In genomic region chr10:44963772-44964633, GRCh38 we compare ENCODE assay signal across 1 cellular context.
TF ChIP-seq lines count a peak whose summit lies in the region.

No MANE protein-coding gene starts in this region.

TF ChIP-seq in HepG2, 621 proteins besides CTCF, POLR2A, EP300 and RAD21 (continued from another document and continues in another):
- TF ChIP-seq, protein P1, sequence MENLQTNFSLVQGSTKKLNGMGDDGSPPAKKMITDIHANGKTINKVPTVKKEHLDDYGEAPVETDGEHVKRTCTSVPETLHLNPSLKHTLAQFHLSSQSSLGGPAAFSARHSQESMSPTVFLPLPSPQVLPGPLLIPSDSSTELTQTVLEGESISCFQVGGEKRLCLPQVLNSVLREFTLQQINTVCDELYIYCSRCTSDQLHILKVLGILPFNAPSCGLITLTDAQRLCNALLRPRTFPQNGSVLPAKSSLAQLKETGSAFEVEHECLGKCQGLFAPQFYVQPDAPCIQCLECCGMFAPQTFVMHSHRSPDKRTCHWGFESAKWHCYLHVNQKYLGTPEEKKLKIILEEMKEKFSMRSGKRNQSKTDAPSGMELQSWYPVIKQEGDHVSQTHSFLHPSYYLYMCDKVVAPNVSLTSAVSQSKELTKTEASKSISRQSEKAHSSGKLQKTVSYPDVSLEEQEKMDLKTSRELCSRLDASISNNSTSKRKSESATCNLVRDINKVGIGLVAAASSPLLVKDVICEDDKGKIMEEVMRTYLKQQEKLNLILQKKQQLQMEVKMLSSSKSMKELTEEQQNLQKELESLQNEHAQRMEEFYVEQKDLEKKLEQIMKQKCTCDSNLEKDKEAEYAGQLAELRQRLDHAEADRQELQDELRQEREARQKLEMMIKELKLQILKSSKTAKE (CRISPR knock-in tag; IDR thresholded peaks at IDR 0.05; ENCODE audit: borderline replicate concordance), result peak; percentile 79; the same call in 1 of the 2 replicates
- TF ChIP-seq, protein P2, sequence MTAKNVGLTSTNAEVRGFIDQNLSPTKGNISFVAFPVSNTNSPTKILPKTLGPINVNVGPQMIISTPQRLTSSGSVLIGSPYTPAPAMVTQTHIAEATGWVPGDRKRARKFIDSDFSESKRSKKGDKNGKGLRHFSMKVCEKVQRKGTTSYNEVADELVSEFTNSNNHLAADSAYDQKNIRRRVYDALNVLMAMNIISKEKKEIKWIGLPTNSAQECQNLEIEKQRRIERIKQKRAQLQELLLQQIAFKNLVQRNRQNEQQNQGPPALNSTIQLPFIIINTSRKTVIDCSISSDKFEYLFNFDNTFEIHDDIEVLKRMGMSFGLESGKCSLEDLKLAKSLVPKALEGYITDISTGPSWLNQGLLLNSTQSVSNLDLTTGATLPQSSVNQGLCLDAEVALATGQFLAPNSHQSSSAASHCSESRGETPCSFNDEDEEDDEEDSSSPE (CRISPR knock-in tag; IDR thresholded peaks at IDR 0.05), result no peak
- TF ChIP-seq ZNF281 (CRISPR knock-in tag; IDR thresholded peaks at IDR 0.05; ENCODE audit: borderline replicate concordance) (peak; percentile 97), ZNF337 (CRISPR knock-in tag; IDR thresholded peaks at IDR 0.05; ENCODE audit: borderline replicate concordance, low read depth) (0 out of 2 replicates have a peak, but pooled peaks have one; percentile 56), RCOR2 (CRISPR knock-in tag; IDR thresholded peaks at IDR 0.05) (0 out of 2 replicates have a peak, but pooled peaks have one; percentile 32), ZNF556 (CRISPR knock-in tag; IDR thresholded peaks at IDR 0.05; ENCODE audit: borderline replicate concordance) (peak; percentile 12; the same call in 1 of the 2 replicates), MBNL3 (CRISPR knock-in tag; conservative IDR thresholded peaks at IDR 0.05) (no peak), ZNF292 (CRISPR knock-in tag; IDR thresholded peaks at IDR 0.05; ENCODE audit: borderline replicate concordance, low read depth) (peak; percentile 93), NFKB2 (CRISPR knock-in tag; IDR thresholded peaks at IDR 0.05; ENCODE audit: borderline replicate concordance) (peak; percentile 37; the same call in 1 of the 2 replicates), RFXANK (CRISPR knock-in tag; IDR thresholded peaks at IDR 0.05) (no peak), KDM3A (CRISPR knock-in tag; IDR thresholded peaks at IDR 0.05; ENCODE audit: low read depth) (0 out of 2 replicates have a peak, but pooled peaks have one; percentile 38), GABPB1 (CRISPR knock-in tag; IDR thresholded peaks at IDR 0.05) (0 out of 2 replicates have a peak, but pooled peaks have one; percentile 27), THAP11 (CRISPR knock-in tag; IDR thresholded peaks at IDR 0.05) (0 out of 2 replicates have a peak, but pooled peaks have one; percentile 34), GTF3A (CRISPR knock-in tag; conservative IDR thresholded peaks at IDR 0.05) (no peak), ZNF468 (CRISPR knock-in tag; IDR thresholded peaks at IDR 0.05) (no peak), ZNF350 (CRISPR knock-in tag; IDR thresholded peaks at IDR 0.05; ENCODE audit: borderline replicate concordance, low read depth) (peak; percentile 36; the same call in 1 of the 2 replicates), TBL1XR1 (IDR thresholded peaks at IDR 0.05; ENCODE audit: borderline replicate concordance, low read length, partially characterized antibody) (peak; percentile 40), DMAP1 (CRISPR knock-in tag; IDR thresholded peaks at IDR 0.05) (peak; percentile 63; the same call in 1 of the 2 replicates), HIVEP1 (CRISPR knock-in tag; IDR thresholded peaks at IDR 0.05) (0 out of 2 replicates have a peak, but pooled peaks have one; percentile 32), HDAC2 (CRISPR knock-in tag; IDR thresholded peaks at IDR 0.05) (peak; percentile 79), ZNF232 (CRISPR knock-in tag; IDR thresholded peaks at IDR 0.05; ENCODE audit: borderline replicate concordance) (0 out of 2 replicates have a peak, but pooled peaks have one; percentile 43), ZBTB39 (CRISPR knock-in tag; IDR thresholded peaks at IDR 0.05) (0 out of 2 replicates have a peak, but pooled peaks have one; percentile 42), PHF21A (CRISPR knock-in tag; IDR thresholded peaks at IDR 0.05) (peak; percentile 95), PRDM10 (CRISPR knock-in tag; IDR thresholded peaks at IDR 0.05; ENCODE audit: low read depth) (no peak), ZNF234 (CRISPR knock-in tag; conservative IDR thresholded peaks at IDR 0.05) (no peak), CREM (IDR thresholded peaks at IDR 0.05) (peak; percentile 18; the same call in 1 of the 2 replicates), CREM (CRISPR knock-in tag; IDR thresholded peaks at IDR 0.05) (no peak)
- TF ChIP-seq, protein P3, sequence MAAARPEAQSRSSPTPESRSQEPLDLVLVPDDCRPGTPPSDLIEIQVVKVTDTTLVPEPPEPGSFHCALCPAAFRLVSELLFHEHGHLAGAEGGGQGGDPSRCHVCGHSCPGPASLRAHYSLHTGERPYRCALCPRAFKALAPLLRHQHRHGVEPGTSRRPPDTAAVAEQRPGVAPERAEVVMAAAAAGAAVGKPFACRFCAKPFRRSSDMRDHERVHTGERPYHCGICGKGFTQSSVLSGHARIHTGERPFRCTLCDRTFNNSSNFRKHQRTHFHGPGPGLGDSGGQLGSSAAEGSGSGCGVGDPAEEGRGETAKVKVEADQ (CRISPR knock-in tag; IDR thresholded peaks at IDR 0.05; ENCODE audit: borderline replicate concordance), result 0 out of 2 replicates have a peak, but pooled peaks have one; percentile 12
- TF ChIP-seq, protein P4, sequence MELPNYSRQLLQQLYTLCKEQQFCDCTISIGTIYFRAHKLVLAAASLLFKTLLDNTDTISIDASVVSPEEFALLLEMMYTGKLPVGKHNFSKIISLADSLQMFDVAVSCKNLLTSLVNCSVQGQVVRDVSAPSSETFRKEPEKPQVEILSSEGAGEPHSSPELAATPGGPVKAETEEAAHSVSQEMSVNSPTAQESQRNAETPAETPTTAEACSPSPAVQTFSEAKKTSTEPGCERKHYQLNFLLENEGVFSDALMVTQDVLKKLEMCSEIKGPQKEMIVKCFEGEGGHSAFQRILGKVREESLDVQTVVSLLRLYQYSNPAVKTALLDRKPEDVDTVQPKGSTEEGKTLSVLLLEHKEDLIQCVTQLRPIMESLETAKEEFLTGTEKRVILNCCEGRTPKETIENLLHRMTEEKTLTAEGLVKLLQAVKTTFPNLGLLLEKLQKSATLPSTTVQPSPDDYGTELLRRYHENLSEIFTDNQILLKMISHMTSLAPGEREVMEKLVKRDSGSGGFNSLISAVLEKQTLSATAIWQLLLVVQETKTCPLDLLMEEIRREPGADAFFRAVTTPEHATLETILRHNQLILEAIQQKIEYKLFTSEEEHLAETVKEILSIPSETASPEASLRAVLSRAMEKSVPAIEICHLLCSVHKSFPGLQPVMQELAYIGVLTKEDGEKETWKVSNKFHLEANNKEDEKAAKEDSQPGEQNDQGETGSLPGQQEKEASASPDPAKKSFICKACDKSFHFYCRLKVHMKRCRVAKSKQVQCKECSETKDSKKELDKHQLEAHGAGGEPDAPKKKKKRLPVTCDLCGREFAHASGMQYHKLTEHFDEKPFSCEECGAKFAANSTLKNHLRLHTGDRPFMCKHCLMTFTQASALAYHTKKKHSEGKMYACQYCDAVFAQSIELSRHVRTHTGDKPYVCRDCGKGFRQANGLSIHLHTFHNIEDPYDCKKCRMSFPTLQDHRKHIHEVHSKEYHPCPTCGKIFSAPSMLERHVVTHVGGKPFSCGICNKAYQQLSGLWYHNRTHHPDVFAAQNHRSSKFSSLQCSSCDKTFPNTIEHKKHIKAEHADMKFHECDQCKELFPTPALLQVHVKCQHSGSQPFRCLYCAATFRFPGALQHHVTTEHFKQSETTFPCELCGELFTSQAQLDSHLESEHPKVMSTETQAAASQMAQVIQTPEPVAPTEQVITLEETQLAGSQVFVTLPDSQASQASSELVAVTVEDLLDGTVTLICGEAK (IDR thresholded peaks at IDR 0.05), result no peak
- TF ChIP-seq, protein P4 (CRISPR knock-in tag; IDR thresholded peaks at IDR 0.05), result no peak
- TF ChIP-seq, protein P5, sequence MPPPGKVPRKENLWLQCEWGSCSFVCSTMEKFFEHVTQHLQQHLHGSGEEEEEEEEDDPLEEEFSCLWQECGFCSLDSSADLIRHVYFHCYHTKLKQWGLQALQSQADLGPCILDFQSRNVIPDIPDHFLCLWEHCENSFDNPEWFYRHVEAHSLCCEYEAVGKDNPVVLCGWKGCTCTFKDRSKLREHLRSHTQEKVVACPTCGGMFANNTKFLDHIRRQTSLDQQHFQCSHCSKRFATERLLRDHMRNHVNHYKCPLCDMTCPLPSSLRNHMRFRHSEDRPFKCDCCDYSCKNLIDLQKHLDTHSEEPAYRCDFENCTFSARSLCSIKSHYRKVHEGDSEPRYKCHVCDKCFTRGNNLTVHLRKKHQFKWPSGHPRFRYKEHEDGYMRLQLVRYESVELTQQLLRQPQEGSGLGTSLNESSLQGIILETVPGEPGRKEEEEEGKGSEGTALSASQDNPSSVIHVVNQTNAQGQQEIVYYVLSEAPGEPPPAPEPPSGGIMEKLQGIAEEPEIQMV (CRISPR knock-in tag; IDR thresholded peaks at IDR 0.05; ENCODE audit: low read depth), result 0 out of 2 replicates have a peak, but pooled peaks have one; percentile 37
